Comparison of ENCODE assay signal across 32 cellular contexts in genomic region chr5:171842006-171842776, GRCh38. TPM values are rescaled to one million over a fixed set of nuclear protein-coding genes. Genes with fewer than 3 reads are reported as not detected.
DNase-seq lines count a peak whose midpoint lies in the region; ATAC-seq and TF ChIP-seq lines count a peak whose summit lies in the region.
"Had no signal": no experiment of that assay in that cellular context is flagged by ENCODE, and none has a peak within 500 bp of the region (broad histone marks: within the 10 kb centered on the region; RNA-seq: fewer than 3 reads in every experiment).

No MANE protein-coding gene starts in this region.

- TF ChIP-seq POLR2A in suprapubic skin (IDR thresholded peaks at IDR 0.05) = no peak

- intact Hi-C loops in left colon (cut with DNase I, micrococcal nuclease) = no loop called here

- H3K4me3 ChIP-seq in adipocyte (ENCODE audit: low read length) = peak overlapping the region; percentile 57
- peak overlapping the region; percentile 21 for H3K4me3 ChIP-seq in suprapubic skin
- H3K4me3 ChIP-seq: ascending aorta, BLaER1, GM23338, Peyer's patch had no signal

- ATAC-seq in left colon (peak; percentile 40), HG03039 (IDR thresholded peaks at IDR 0.05; ENCODE audit: unreplicated experiment) (no peak), GM21390 (IDR thresholded peaks at IDR 0.05; ENCODE audit: unreplicated experiment) (no peak)
- ATAC-seq: activated CD8-positive, alpha-beta memory T cell treated with anti-CD3 and anti-CD28 coated beads, Interleukin-2, amount 10 ng/mL, durations not matched to agents 7 days and 5 days; effector memory CD8-positive, alpha-beta T cell; GM23338; stimulated activated effector memory CD8-positive, alpha-beta T cell treated with anti-CD3 and anti-CD28 coated beads, Interleukin-12 subunit alpha, Interleukin-12 subunit beta, amount 100 ng/mL, for 72 hours had no signal

- no peaks in the 10 kb centered on the region for H3K9me3 ChIP-seq in adipocyte (ENCODE audit: control insufficient read depth, low read length)
- no peaks in the 10 kb centered on the region for H3K9me3 ChIP-seq in suprapubic skin
- H3K9me3 ChIP-seq: ascending aorta, Caco-2, esophagus squamous epithelium, Peyer's patch had no signal

- H3K27me3 ChIP-seq in adipocyte (replicated peaks; ENCODE audit: control insufficient read depth, insufficient read depth, low read length) = peaks cover 6% of the 10 kb centered on the region
- no peaks in the 10 kb centered on the region for H3K27me3 ChIP-seq in suprapubic skin
- H3K27me3 ChIP-seq: ascending aorta, BLaER1, Peyer's patch had no signal

- TF ChIP-seq CTCF in suprapubic skin (IDR thresholded peaks at IDR 0.05) = no peak

- no peak for TF ChIP-seq EP300 in suprapubic skin (IDR thresholded peaks at IDR 0.05)

- peaks cover 10% of the 10 kb centered on the region for H3K4me1 ChIP-seq in adipocyte (ENCODE audit: control insufficient read depth, insufficient read depth, low read length)
- H3K4me1 ChIP-seq in suprapubic skin = peaks cover 17% of the 10 kb centered on the region
- H3K4me1 ChIP-seq: ascending aorta, Caco-2, Peyer's patch had no signal

- no peak overlapping the region for H3K9ac ChIP-seq in adipocyte (ENCODE audit: low read length)
- H3K9ac ChIP-seq: BLaER1 had no signal

- no peaks in the 10 kb centered on the region for H3K36me3 ChIP-seq in adipocyte (ENCODE audit: control insufficient read depth, insufficient read depth, low read length, severe bottlenecking)
- H3K36me3 ChIP-seq in suprapubic skin = no peaks in the 10 kb centered on the region
- H3K36me3 ChIP-seq: ascending aorta, BLaER1, esophagus squamous epithelium, Peyer's patch had no signal

- 29% methylated on average over 24 of the region's 24 CpGs for WGBS in suprapubic skin

- H3K27ac ChIP-seq in suprapubic skin = no peak overlapping the region
- H3K27ac ChIP-seq: 22Rv1, ascending aorta, BLaER1, esophagus squamous epithelium, HL-60, Peyer's patch, VCaP had no signal

- peak; percentile 37 for DNase-seq in DMS53 (lab: John Stamatoyannopoulos, UW)
- no peak for DNase-seq in DMS53 treated with DMSO at 0.1 percent for 48 hours (lab: John Stamatoyannopoulos, UW; ENCODE audit: unreplicated experiment)
- no peak for DNase-seq in adipocyte (ENCODE audit: low read depth)
- DNase-seq in left colon = no peak
- no peak for DNase-seq in suprapubic skin (ENCODE audit: low spot score in 2 of 2)
- no peak for DNase-seq in activated naive CD4-positive, alpha-beta T cell (lab: John Stamatoyannopoulos, UW)
- DNase-seq: activated CD4-positive, alpha-beta T cell treated with anti-CD3 and anti-CD28 coated beads, Interleukin-2, amount 10 ng/mL, durations not matched to agents 24 days and 14 days; activated CD8-positive, alpha-beta memory T cell treated with anti-CD3 and anti-CD28 coated beads, Interleukin-2, amount 10 ng/mL, durations not matched to agents 7 days and 5 days; Caco-2; effector memory CD8-positive, alpha-beta T cell; esophagus squamous epithelium; glutamatergic neuron; IMR-90; NCI-H1105 treated with DMSO at 0.1 percent for 48 hours; NCI-H2081; NCI-H510A; Peyer's patch; stimulated activated CD4-positive, alpha-beta T cell treated with anti-CD3 and anti-CD28 coated beads, Interleukin-2, amount 100 ng/mL, for 24 hours had no signal

RNA-seq across cellular contexts. Expression of gene SMIM23, which starts 56.6 kb away (rescaled TPM):
- total RNA-seq in left colon (not detected), suprapubic skin (not detected)
- total RNA-seq: activated CD4-positive, alpha-beta T cell treated with anti-CD3 and anti-CD28 coated beads, Interleukin-2, amount 10 ng/mL, durations not matched to agents 24 days and 14 days; activated CD8-positive, alpha-beta memory T cell treated with anti-CD3 and anti-CD28 coated beads, Interleukin-2, amount 10 ng/mL, durations not matched to agents 7 days and 5 days; ascending aorta; Caco-2; chondrocyte; esophagus squamous epithelium; GM23338; IMR-90; neural crest cell; Peyer's patch; progenitor cell of endocrine pancreas; SK-MEL-5; skeletal muscle tissue had no signal
